Comparison of ENCODE assay signal across 14 cellular contexts in genomic region chr5:130337179-130337888, GRCh38.
DNase-seq lines count a peak whose midpoint lies in the region; ATAC-seq, FAIRE-seq and TF ChIP-seq lines count a peak whose summit lies in the region.
"Had no signal": no experiment of that assay in that cellular context is flagged by ENCODE, and none has a peak within 500 bp of the region (broad histone marks: within the 10 kb centered on the region; RNA-seq: fewer than 3 reads in every experiment).

No MANE protein-coding gene starts in this region.

- dilution Hi-C loops in keratinocyte (cut with MboI; ENCODE audit: extremely low pct_ligation_motif_present, low sequenced_read_pairs), result no loop called here

- peak; percentile 41 for FAIRE-seq in keratinocyte (lab: Jason Lieb, UNC)
- FAIRE-seq: small intestine had no signal

- H3K4me1 ChIP-seq in ACC112 (ENCODE audit: control insufficient read depth, insufficient read depth, low read length, unreplicated experiment) (peaks cover 23% of the 10 kb centered on the region), keratinocyte (ENCODE audit: control insufficient read depth, extremely low read depth, insufficient read depth, low read length) (peaks cover 25% of the 10 kb centered on the region)
- H3K4me1 ChIP-seq in CD8-positive, alpha-beta memory T cell (ENCODE audit: insufficient read depth, low read length), result no peaks in the 10 kb centered on the region
- H3K4me1 ChIP-seq: esophagus squamous epithelium had no signal

- no peaks in the 10 kb centered on the region for H3K27me3 Mint-ChIP-seq in T-cell
- no peaks in the 10 kb centered on the region for H3K27me3 Mint-ChIP-seq in CD8-positive, alpha-beta memory T cell
- H3K27me3 Mint-ChIP-seq: activated CD4-positive, alpha-beta memory T cell treated with anti-CD3 and anti-CD28 coated beads, Interleukin-2, amount 10 ng/mL, durations not matched to agents 7 days and 5 days; memory B cell had no signal

- no peaks in the 10 kb centered on the region for H3K4me1 Mint-ChIP-seq in T-cell
- H3K4me1 Mint-ChIP-seq in CD8-positive, alpha-beta memory T cell, result no peaks in the 10 kb centered on the region
- H3K4me1 Mint-ChIP-seq: activated CD4-positive, alpha-beta memory T cell treated with anti-CD3 and anti-CD28 coated beads, Interleukin-2, amount 10 ng/mL, durations not matched to agents 7 days and 5 days; memory B cell had no signal

- H3K4me3 Mint-ChIP-seq in T-cell, result no peak overlapping the region
- no peak overlapping the region for H3K4me3 Mint-ChIP-seq in CD8-positive, alpha-beta memory T cell
- H3K4me3 Mint-ChIP-seq: activated CD4-positive, alpha-beta memory T cell treated with anti-CD3 and anti-CD28 coated beads, Interleukin-2, amount 10 ng/mL, durations not matched to agents 7 days and 5 days; memory B cell had no signal

- H3K27ac Mint-ChIP-seq in T-cell, result no peak overlapping the region
- H3K27ac Mint-ChIP-seq in CD8-positive, alpha-beta memory T cell, result no peak overlapping the region
- H3K27ac Mint-ChIP-seq: activated CD4-positive, alpha-beta memory T cell treated with anti-CD3 and anti-CD28 coated beads, Interleukin-2, amount 10 ng/mL, durations not matched to agents 7 days and 5 days; memory B cell had no signal

- no peak for ATAC-seq in HG03378 (IDR thresholded peaks at IDR 0.05; ENCODE audit: unreplicated experiment)
- no peak for ATAC-seq in T-cell (replicated peaks in 1 of 4)

- no peak for TF ChIP-seq CTCF in keratinocyte (optimal IDR thresholded peaks at IDR 0.05 in 1 of 3, IDR thresholded peaks at IDR 0.05 in 1 of 3, conservative IDR thresholded peaks at IDR 0.05 in 1 of 3; ENCODE audit: extremely low read depth in 1 of 3, insufficient read depth in 2 of 3, low read length in 3 of 3)

- H3K4me3 ChIP-seq in ACC112 (ENCODE audit: low read depth, low read length) (no peak overlapping the region), keratinocyte (ENCODE audit: control insufficient read depth in 2 of 3, extremely low read depth in 1 of 3, insufficient read depth in 2 of 3, low read depth in 1 of 3, low read length in 3 of 3) (no peak overlapping the region)
- H3K4me3 ChIP-seq in CD8-positive, alpha-beta memory T cell (ENCODE audit: low read length), result no peak overlapping the region
- H3K4me3 ChIP-seq: esophagus squamous epithelium had no signal

- H3K79me2 ChIP-seq in ACC112 (ENCODE audit: control insufficient read depth, insufficient read depth, low read length, unreplicated experiment), result no peaks in the 10 kb centered on the region
- no peaks in the 10 kb centered on the region for H3K79me2 ChIP-seq in keratinocyte (ENCODE audit: control insufficient read depth, insufficient read depth, low read length)

- no peak overlapping the region for H3K9ac ChIP-seq in keratinocyte (ENCODE audit: control insufficient read depth, extremely low read depth, insufficient read depth, low read length)

- DNase-seq in HPDE6-E6E7 (ENCODE audit: extremely low spot score) (peak; percentile 15), brain pericyte (ENCODE audit: low read depth, low spot score) (peak; percentile 5), keratinocyte (ENCODE audit: low read depth, low spot score) (no peak), NCI-H1930 (lab: John Stamatoyannopoulos, UW) (no peak), T-cell (no peak)
- DNase-seq in CD8-positive, alpha-beta memory T cell, result no peak
- DNase-seq: activated CD4-positive, alpha-beta memory T cell treated with anti-CD3 and anti-CD28 coated beads, Interleukin-2, amount 10 ng/mL, durations not matched to agents 7 days and 5 days; C1 segment of cervical spinal cord; esophagus squamous epithelium; NCI-H2029; small intestine had no signal

- H3K27me3 ChIP-seq in ACC112 (ENCODE audit: insufficient read depth, low read length) (no peaks in the 10 kb centered on the region), keratinocyte (ENCODE audit: control insufficient read depth, extremely low read depth, insufficient read depth, low read length) (no peaks in the 10 kb centered on the region)
- H3K27me3 ChIP-seq in CD8-positive, alpha-beta memory T cell (ENCODE audit: insufficient read depth, low read length, poor library complexity, severe bottlenecking), result no peaks in the 10 kb centered on the region
- H3K27me3 ChIP-seq: esophagus squamous epithelium had no signal

- CTCF ChIA-PET in T-cell (lab: Charles Lee), result no interaction called here
- CTCF ChIA-PET in CD8-positive, alpha-beta memory T cell (lab: Charles Lee), result no interaction called here

- peak overlapping the region; percentile 23 for H3K4me2 ChIP-seq in keratinocyte (ENCODE audit: control insufficient read depth, extremely low read depth, insufficient read depth, low read depth, low read length)

- H4K20me1 ChIP-seq in keratinocyte (ENCODE audit: control insufficient read depth, extremely low read depth, insufficient read depth, low read length), result no peaks in the 10 kb centered on the region

- H2AFZ ChIP-seq in ACC112 (ENCODE audit: low read length, unreplicated experiment), result peak overlapping the region; percentile 41
- no peak overlapping the region for H2AFZ ChIP-seq in keratinocyte (ENCODE audit: control insufficient read depth, low read length)

- no peaks in the 10 kb centered on the region for H3K36me3 ChIP-seq in ACC112 (ENCODE audit: insufficient read depth, low read length)
- no peaks in the 10 kb centered on the region for H3K36me3 ChIP-seq in keratinocyte (ENCODE audit: control insufficient read depth in 2 of 2, extremely low read depth in 1 of 2, insufficient read depth in 2 of 2, low read length in 2 of 2)
- H3K36me3 ChIP-seq in CD8-positive, alpha-beta memory T cell (ENCODE audit: insufficient read depth, low read length), result no peaks in the 10 kb centered on the region
- H3K36me3 ChIP-seq: esophagus squamous epithelium had no signal

- no peaks in the 10 kb centered on the region for H3K36me3 Mint-ChIP-seq in T-cell
- H3K36me3 Mint-ChIP-seq in CD8-positive, alpha-beta memory T cell, result no peaks in the 10 kb centered on the region
- H3K36me3 Mint-ChIP-seq: memory B cell had no signal

- POLR2A ChIA-PET in T-cell (lab: Charles Lee), result no interaction called here
- POLR2A ChIA-PET in CD8-positive, alpha-beta memory T cell (lab: Charles Lee), result no interaction called here

- H3K27ac ChIP-seq in ACC112 (ENCODE audit: low read depth, low read length) (no peak overlapping the region), keratinocyte (ENCODE audit: control insufficient read depth, insufficient read depth, low read length) (peak overlapping the region; percentile 32)
- H3K27ac ChIP-seq in CD8-positive, alpha-beta memory T cell (ENCODE audit: low read depth, low read length), result no peak overlapping the region
- H3K27ac ChIP-seq: esophagus squamous epithelium had no signal

- H3K9me3 ChIP-seq in keratinocyte (ENCODE audit: control insufficient read depth, low read depth, low read length), result no peaks in the 10 kb centered on the region
- H3K9me3 ChIP-seq in CD8-positive, alpha-beta memory T cell (ENCODE audit: low read length), result no peaks in the 10 kb centered on the region
- H3K9me3 ChIP-seq: esophagus squamous epithelium had no signal

- no peaks in the 10 kb centered on the region for H3K9me1 ChIP-seq in keratinocyte (ENCODE audit: control insufficient read depth, extremely low read depth, insufficient read depth, low read length)

- no peaks in the 10 kb centered on the region for H3K9me3 Mint-ChIP-seq in T-cell
- peaks cover 0 to 4% (median 0%) of the 10 kb centered on the region in 5 donors for H3K9me3 Mint-ChIP-seq in CD8-positive, alpha-beta memory T cell
- H3K9me3 Mint-ChIP-seq: activated CD4-positive, alpha-beta memory T cell treated with anti-CD3 and anti-CD28 coated beads, Interleukin-2, amount 10 ng/mL, durations not matched to agents 7 days and 5 days had no signal

Comparison
In these comparisons a context has a peak if more than half of its experiments do, and no peak if none do; other contexts are left out.
1. DNase-seq: peak in HPDE6-E6E7 (single experiment) and brain pericyte (single experiment); none in keratinocyte (single experiment), NCI-H1930 (0 of 2), T-cell (0 of 34) and CD8-positive, alpha-beta memory T cell (0 of 5).